ENCODE assay signal across 13 cellular contexts in genomic region chr3:183885766-183886165, GRCh38. TPM values are rescaled to one million over a fixed set of nuclear protein-coding genes. Genes with fewer than 3 reads are reported as not detected.
DNase-seq lines count a peak whose midpoint lies in the region; ATAC-seq and TF ChIP-seq lines count a peak whose summit lies in the region.
"Had no signal": no experiment of that assay in that cellular context is flagged by ENCODE, and none has a peak within 500 bp of the region (broad histone marks: within the 10 kb centered on the region; RNA-seq: fewer than 3 reads in every experiment).

No MANE protein-coding gene starts in this region.

- no peak overlapping the region for H3K27ac ChIP-seq in DND-41 (ENCODE audit: low read length)
- H3K27ac ChIP-seq: SJSA1 had no signal

- peak overlapping the region; percentile 3; the same call in 1 of the 2 replicates for H2AFZ ChIP-seq in DND-41 (ENCODE audit: low read depth, low read length)

- H3K36me3 ChIP-seq in DND-41 (ENCODE audit: insufficient read depth, low read length) = no peaks in the 10 kb centered on the region
- H3K36me3 ChIP-seq: ascending aorta had no signal

- H3K9ac ChIP-seq in DND-41 (ENCODE audit: low read depth, low read length) = no peak overlapping the region

- H3K4me3 Mint-ChIP-seq in T-helper 2 cell treated with Interferon-gamma antibody and Interleukin-4, amounts not matched to agents 5 μg/mL and 100 μg/mL, for 36 hours = peak overlapping the region; percentile 56
- peak overlapping the region; percentile 60 for H3K4me3 Mint-ChIP-seq in activated naive CD8-positive, alpha-beta T cell
- peak overlapping the region; percentile 77 for H3K4me3 Mint-ChIP-seq in natural killer cell treated with Interleukin-12 subunit alpha and Interleukin-12 subunit beta and Interleukin-15 and Interleukin-18, amount 100 ng/mL, for 72 hours

- no peak overlapping the region for H3K4me3 ChIP-seq in DND-41 (ENCODE audit: low read depth in 1 of 2, low read length in 2 of 2)

- H3K27ac Mint-ChIP-seq in T-helper 2 cell treated with Interferon-gamma antibody and Interleukin-4, amounts not matched to agents 5 μg/mL and 100 μg/mL, for 36 hours = peak overlapping the region; percentile 7
- no peak overlapping the region for H3K27ac Mint-ChIP-seq in activated naive CD8-positive, alpha-beta T cell
- peak overlapping the region; percentile 52 to 56 for H3K27ac Mint-ChIP-seq in natural killer cell treated with Interleukin-12 subunit alpha and Interleukin-12 subunit beta and Interleukin-15 and Interleukin-18, amount 100 ng/mL, for 72 hours

- peaks cover 19% of the 10 kb centered on the region for H3K4me1 Mint-ChIP-seq in T-helper 2 cell treated with Interferon-gamma antibody and Interleukin-4, amounts not matched to agents 5 μg/mL and 100 μg/mL, for 36 hours (ENCODE audit: low read depth)
- H3K4me1 Mint-ChIP-seq in activated naive CD8-positive, alpha-beta T cell (ENCODE audit: low read depth) = peaks cover 35% of the 10 kb centered on the region
- H3K4me1 Mint-ChIP-seq in natural killer cell treated with Interleukin-12 subunit alpha and Interleukin-12 subunit beta and Interleukin-15 and Interleukin-18, amount 100 ng/mL, for 72 hours (ENCODE audit: low read depth in 2 of 2) = peaks cover 23 to 29% of the 10 kb centered on the region in 2 donors

- H3K4me1 ChIP-seq in DND-41 (ENCODE audit: insufficient read depth, low read length) = peaks cover 27% of the 10 kb centered on the region

- H3K27me3 ChIP-seq in DND-41 (ENCODE audit: insufficient read depth, low read length, poor library complexity) = no peaks in the 10 kb centered on the region
- H3K27me3 ChIP-seq: ascending aorta, heart right ventricle, SJSA1 had no signal

- peaks cover 38% of the 10 kb centered on the region for H3K79me2 ChIP-seq in DND-41 (ENCODE audit: insufficient read depth, low read length)

- H3K9me3 Mint-ChIP-seq in T-helper 2 cell treated with Interferon-gamma antibody and Interleukin-4, amounts not matched to agents 5 μg/mL and 100 μg/mL, for 36 hours = no peaks in the 10 kb centered on the region
- no peaks in the 10 kb centered on the region for H3K9me3 Mint-ChIP-seq in activated naive CD8-positive, alpha-beta T cell (ENCODE audit: low read depth)
- H3K9me3 Mint-ChIP-seq in natural killer cell treated with Interleukin-12 subunit alpha and Interleukin-12 subunit beta and Interleukin-15 and Interleukin-18, amount 100 ng/mL, for 72 hours = no peaks in the 10 kb centered on the region

- H3K27me3 Mint-ChIP-seq in T-helper 2 cell treated with Interferon-gamma antibody and Interleukin-4, amounts not matched to agents 5 μg/mL and 100 μg/mL, for 36 hours (ENCODE audit: low read depth) = no peaks in the 10 kb centered on the region
- peaks cover 1% of the 10 kb centered on the region for H3K27me3 Mint-ChIP-seq in activated naive CD8-positive, alpha-beta T cell
- H3K27me3 Mint-ChIP-seq in natural killer cell treated with Interleukin-12 subunit alpha and Interleukin-12 subunit beta and Interleukin-15 and Interleukin-18, amount 100 ng/mL, for 72 hours = peaks cover 5 to 8% of the 10 kb centered on the region in 2 donors

- ATAC-seq in DND-41 (ENCODE audit: insufficient read depth, low read depth) = no peak
- ATAC-seq in natural killer cell treated with Interleukin-12 subunit alpha and Interleukin-12 subunit beta and Interleukin-15 and Interleukin-18, amount 100 ng/mL, for 72 hours = no peak
- ATAC-seq in HG02798 (IDR thresholded peaks at IDR 0.05; ENCODE audit: poor library complexity, unreplicated experiment) = no peak
- ATAC-seq in HG03097 (IDR thresholded peaks at IDR 0.05; ENCODE audit: low FRiP score, unreplicated experiment) = no peak

- no peak for TF ChIP-seq CTCF in DND-41 (IDR thresholded peaks at IDR 0.05; ENCODE audit: borderline replicate concordance, extremely low read depth, low read length, poor library complexity, severe bottlenecking)

- no peaks in the 10 kb centered on the region; the same call in 1 of the 2 replicates for H4K20me1 ChIP-seq in DND-41 (ENCODE audit: insufficient read depth, low read length)

- no peak for DNase-seq in T-helper 2 cell treated with Interferon-gamma antibody and Interleukin-4, amounts not matched to agents 5 μg/mL and 100 μg/mL, for 36 hours (ENCODE audit: low spot score)
- no peak for DNase-seq in T-helper 2 cell
- DNase-seq in DND-41 = no peak
- no peak for DNase-seq in natural killer cell treated with Interleukin-12 subunit alpha and Interleukin-12 subunit beta and Interleukin-15 and Interleukin-18, amount 100 ng/mL, for 72 hours (ENCODE audit: low spot score)
- DNase-seq in AML-193 (lab: John Stamatoyannopoulos, UW) = no peak
- DNase-seq: GDM1, heart right ventricle, NCI-H1694 had no signal

- H3K4me2 ChIP-seq in DND-41 (ENCODE audit: insufficient read depth, low read length) = no peak overlapping the region

- no peaks in the 10 kb centered on the region for H3K9me3 ChIP-seq in DND-41 (ENCODE audit: insufficient read depth, low read length, severe bottlenecking)
- H3K9me3 ChIP-seq: ascending aorta, heart right ventricle, SJSA1 had no signal

- H3K36me3 Mint-ChIP-seq in T-helper 2 cell treated with Interferon-gamma antibody and Interleukin-4, amounts not matched to agents 5 μg/mL and 100 μg/mL, for 36 hours (ENCODE audit: low read depth) = peaks cover 1% of the 10 kb centered on the region
- H3K36me3 Mint-ChIP-seq in activated naive CD8-positive, alpha-beta T cell = no peaks in the 10 kb centered on the region
- H3K36me3 Mint-ChIP-seq in natural killer cell treated with Interleukin-12 subunit alpha and Interleukin-12 subunit beta and Interleukin-15 and Interleukin-18, amount 100 ng/mL, for 72 hours = no peaks in the 10 kb centered on the region

RNA-seq across cellular contexts. Expression of gene PARL, which starts 1.1 kb away (rescaled TPM):
- total RNA-seq in natural killer cell treated with Interleukin-12 subunit alpha and Interleukin-12 subunit beta and Interleukin-15 and Interleukin-18, amount 100 ng/mL, for 72 hours = 10 to 100 TPM; 79.3 to 98.7 TPM
